9 cellular contexts compared by ENCODE assay signal in genomic region chr2:41414486-41415230, GRCh38.
DNase-seq lines count a peak whose midpoint lies in the region; ATAC-seq, FAIRE-seq and TF ChIP-seq lines count a peak whose summit lies in the region.
"Had no signal": no experiment of that assay in that cellular context is flagged by ENCODE, and none has a peak within 500 bp of the region (broad histone marks: within the 10 kb centered on the region; RNA-seq: fewer than 3 reads in every experiment).

No MANE protein-coding gene starts in this region.

- H3K9me3 Mint-ChIP-seq in nephron = peaks cover 13% of the 10 kb centered on the region

- H3K4me1 Mint-ChIP-seq in nephron = peaks cover 2% of the 10 kb centered on the region

- no peak for DNase-seq in AG04449 (ENCODE audit: low read depth, low spot score)
- DNase-seq in NCI-H524 treated with DMSO at 0.1 percent for 48 hours (lab: John Stamatoyannopoulos, UW) = peak; percentile 37
- DNase-seq in bronchial epithelial cell (ENCODE audit: low read depth) = peak; percentile 45
- no peak for DNase-seq in occipital lobe (lab: John Stamatoyannopoulos, UW)
- no peak for DNase-seq in Peyer's patch

- H3K27me3 ChIP-seq in bronchial epithelial cell (ENCODE audit: control insufficient read depth, insufficient read depth, low read length) = no peaks in the 10 kb centered on the region
- no peaks in the 10 kb centered on the region for H3K27me3 ChIP-seq in Peyer's patch

- no peak overlapping the region for H3K27ac ChIP-seq in Peyer's patch
- H3K27ac ChIP-seq: epithelial cell of prostate had no signal

- peak; percentile 71 for ATAC-seq in HG02981 (IDR thresholded peaks at IDR 0.05; ENCODE audit: unreplicated experiment)

- peak; percentile 48 for TF ChIP-seq CTCF in AG04449 (IDR thresholded peaks at IDR 0.05; ENCODE audit: insufficient read depth, low read length, missing control alignments)
- peak; percentile 51; the same call in 1 of the 2 replicates for TF ChIP-seq CTCF in GM12874 (IDR thresholded peaks at IDR 0.05; ENCODE audit: insufficient read depth, low read depth, low read length)
- TF ChIP-seq CTCF in bronchial epithelial cell (IDR thresholded peaks at IDR 0.05; ENCODE audit: insufficient read depth, low read length, severe bottlenecking) = peak; percentile 43
- TF ChIP-seq CTCF in nephron (IDR thresholded peaks at IDR 0.05; ENCODE audit: unreplicated experiment in 3 of 3) = peak in 2 of 3 experiments; percentile 19 to 28
- peak in 2 of 6 experiments; percentile 12 to 28 for TF ChIP-seq CTCF in Peyer's patch (IDR thresholded peaks at IDR 0.05)

- FAIRE-seq in bronchial epithelial cell (lab: Jason Lieb, UNC) = peak; percentile 79

- no peak overlapping the region for H3K27ac Mint-ChIP-seq in nephron

- no peaks in the 10 kb centered on the region for H3K36me3 Mint-ChIP-seq in nephron (ENCODE audit: low read depth)

- no peak overlapping the region for H3K4me3 ChIP-seq in AG04449 (ENCODE audit: low read depth, low read length)
- no peak overlapping the region for H3K4me3 ChIP-seq in bronchial epithelial cell (ENCODE audit: low read depth, low read length)
- no peak overlapping the region for H3K4me3 ChIP-seq in Peyer's patch

- POLR2A ChIA-PET in AG04449 (lab: Yijun Ruan, JAX) = no interaction called here

- no peaks in the 10 kb centered on the region for H3K9me3 ChIP-seq in Peyer's patch

- CTCF ChIA-PET in AG04449 (lab: Yijun Ruan, JAX) = interaction anchor here (0.6 to 4.5 kb wide), 9 partner anchors 10 to 1501 kb away, joined by 3 to 47 read pairs (median 6); no protein-coding TSS in a partner anchor

- no peak for TF ChIP-seq POLR2A in Peyer's patch (IDR thresholded peaks at IDR 0.05)

- no peak overlapping the region for H3K4me3 Mint-ChIP-seq in nephron

- no peaks in the 10 kb centered on the region for H3K27me3 Mint-ChIP-seq in nephron (ENCODE audit: low read depth)

- H3K36me3 ChIP-seq in bronchial epithelial cell (ENCODE audit: control insufficient read depth, insufficient read depth, low read length) (no peaks in the 10 kb centered on the region), Peyer's patch (no peaks in the 10 kb centered on the region)

- no peaks in the 10 kb centered on the region for H3K4me1 ChIP-seq in Peyer's patch

Comparison
In these comparisons a context has a peak if more than half of its experiments do, and no peak if none do; other contexts are left out.
1. DNase-seq: peak in NCI-H524 treated with DMSO at 0.1 percent for 48 hours (single experiment) and bronchial epithelial cell (single experiment); none in AG04449 (single experiment), occipital lobe (single experiment) and Peyer's patch (0 of 3).